Comparison of ENCODE assay signal across 8 cellular contexts in the genomic region with DNA sequence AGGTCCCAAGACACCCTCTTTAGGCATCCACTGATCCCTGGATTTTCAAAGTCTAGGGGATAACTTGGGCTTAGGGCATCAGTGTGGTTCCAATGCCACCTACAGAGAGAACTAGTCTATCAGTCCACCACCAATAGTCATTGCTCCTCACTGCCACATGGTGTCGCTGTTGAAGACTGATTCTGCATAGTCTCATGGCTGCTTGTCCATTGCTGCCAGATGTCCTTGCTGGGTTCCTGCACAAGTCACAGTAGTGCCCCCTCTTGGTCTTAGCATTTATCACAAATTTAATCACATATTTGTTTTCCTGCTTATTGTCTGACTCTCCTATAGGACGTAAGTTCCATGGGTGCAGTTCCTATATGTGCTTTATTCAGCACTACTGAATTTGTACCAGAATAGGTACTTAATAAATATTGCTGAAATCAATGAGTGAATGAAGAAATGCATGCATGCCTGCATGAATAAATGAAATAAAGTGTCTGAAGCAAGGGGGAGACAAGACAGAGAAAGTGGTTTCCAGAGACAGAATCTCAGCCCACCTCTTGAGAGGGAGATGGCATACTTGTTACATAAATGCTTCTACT. TPM values are rescaled to one million over a fixed set of nuclear protein-coding genes. Genes with fewer than 3 reads are reported as not detected.
DNase-seq lines count a peak whose midpoint lies in the region; ATAC-seq lines count a peak whose summit lies in the region.
"Had no signal": no experiment of that assay in that cellular context is flagged by ENCODE, and none has a peak within 500 bp of the region (broad histone marks: within the 10 kb centered on the region; RNA-seq: fewer than 3 reads in every experiment).

No MANE protein-coding gene starts in this region.

- peaks cover 7% of the 10 kb centered on the region for H3K27me3 Mint-ChIP-seq in T-helper 2 cell treated with Interferon-gamma antibody and Interleukin-4, amounts not matched to agents 5 μg/mL and 100 μg/mL, for 36 hours (ENCODE audit: low read depth)
- H3K27me3 Mint-ChIP-seq in natural killer cell treated with Interleukin-12 subunit alpha and Interleukin-12 subunit beta and Interleukin-15 and Interleukin-18, amount 100 ng/mL, for 72 hours, result peaks cover 13 to 15% of the 10 kb centered on the region in 2 donors

- no peaks in the 10 kb centered on the region for H3K4me1 Mint-ChIP-seq in T-helper 2 cell treated with Interferon-gamma antibody and Interleukin-4, amounts not matched to agents 5 μg/mL and 100 μg/mL, for 36 hours (ENCODE audit: low read depth)
- H3K4me1 Mint-ChIP-seq in natural killer cell treated with Interleukin-12 subunit alpha and Interleukin-12 subunit beta and Interleukin-15 and Interleukin-18, amount 100 ng/mL, for 72 hours (ENCODE audit: low read depth in 2 of 2), result no peaks in the 10 kb centered on the region

- peaks cover 1% of the 10 kb centered on the region for H3K36me3 Mint-ChIP-seq in T-helper 2 cell treated with Interferon-gamma antibody and Interleukin-4, amounts not matched to agents 5 μg/mL and 100 μg/mL, for 36 hours (ENCODE audit: low read depth)
- peaks cover 24% of the 10 kb centered on the region for H3K36me3 Mint-ChIP-seq in natural killer cell treated with Interleukin-12 subunit alpha and Interleukin-12 subunit beta and Interleukin-15 and Interleukin-18, amount 100 ng/mL, for 72 hours

- H3K27ac ChIP-seq in cingulate gyrus (ENCODE audit: low read depth, low read length), result peak overlapping the region; percentile 84

- no peak overlapping the region for H3K4me3 Mint-ChIP-seq in T-helper 2 cell treated with Interferon-gamma antibody and Interleukin-4, amounts not matched to agents 5 μg/mL and 100 μg/mL, for 36 hours
- no peak overlapping the region for H3K4me3 Mint-ChIP-seq in natural killer cell treated with Interleukin-12 subunit alpha and Interleukin-12 subunit beta and Interleukin-15 and Interleukin-18, amount 100 ng/mL, for 72 hours
- H3K4me3 Mint-ChIP-seq: dendritic cell treated with granulocyte-macrophage colony-stimulating factor and Interleukin-4, amounts not matched to agents 40 ng/mL and 50 ng/mL, for 4 days had no signal

- no peak overlapping the region for H3K27ac Mint-ChIP-seq in T-helper 2 cell treated with Interferon-gamma antibody and Interleukin-4, amounts not matched to agents 5 μg/mL and 100 μg/mL, for 36 hours
- H3K27ac Mint-ChIP-seq in natural killer cell treated with Interleukin-12 subunit alpha and Interleukin-12 subunit beta and Interleukin-15 and Interleukin-18, amount 100 ng/mL, for 72 hours, result no peak overlapping the region
- H3K27ac Mint-ChIP-seq: dendritic cell treated with granulocyte-macrophage colony-stimulating factor and Interleukin-4, amounts not matched to agents 40 ng/mL and 50 ng/mL, for 4 days had no signal

- ATAC-seq in natural killer cell treated with Interleukin-12 subunit alpha and Interleukin-12 subunit beta and Interleukin-15 and Interleukin-18, amount 100 ng/mL, for 72 hours, result peak; percentile 53 to 65
- no peak for ATAC-seq in HG03280 (IDR thresholded peaks at IDR 0.05; ENCODE audit: unreplicated experiment)

- H3K9me3 Mint-ChIP-seq in T-helper 2 cell treated with Interferon-gamma antibody and Interleukin-4, amounts not matched to agents 5 μg/mL and 100 μg/mL, for 36 hours, result peaks cover 23% of the 10 kb centered on the region
- H3K9me3 Mint-ChIP-seq in natural killer cell treated with Interleukin-12 subunit alpha and Interleukin-12 subunit beta and Interleukin-15 and Interleukin-18, amount 100 ng/mL, for 72 hours, result peaks cover 10% of the 10 kb centered on the region

- DNase-seq in GDM1 (lab: John Stamatoyannopoulos, UW) (peak; percentile 31), M059J (ENCODE audit: low read depth) (peak; percentile 54), anterior cingulate cortex (lab: John Stamatoyannopoulos, UW) (no peak)
- peak; percentile 16 for DNase-seq in T-helper 2 cell treated with Interferon-gamma antibody and Interleukin-4, amounts not matched to agents 5 μg/mL and 100 μg/mL, for 36 hours (ENCODE audit: low spot score)
- DNase-seq in natural killer cell treated with Interleukin-12 subunit alpha and Interleukin-12 subunit beta and Interleukin-15 and Interleukin-18, amount 100 ng/mL, for 72 hours (ENCODE audit: low spot score), result no peak

RNA-seq across cellular contexts. Expression of a gene that starts 45.9 kb away (rescaled TPM):
- total RNA-seq in M059J (2014; rRNA removed; shearing (Covaris generic)), result 183 and 230 TPM in 2 replicates
- total RNA-seq in natural killer cell treated with Interleukin-12 subunit alpha and Interleukin-12 subunit beta and Interleukin-15 and Interleukin-18, amount 100 ng/mL, for 72 hours, result 100 to 1,000 TPM; 158 to 162 TPM

Comparison
In these comparisons a context has a peak if more than half of its experiments do, and no peak if none do; other contexts are left out.
1. DNase-seq: peak in GDM1 (single experiment), M059J (single experiment) and T-helper 2 cell treated with Interferon-gamma antibody and Interleukin-4, amounts not matched to agents 5 μg/mL and 100 μg/mL, for 36 hours (single experiment); none in natural killer cell treated with Interleukin-12 subunit alpha and Interleukin-12 subunit beta and Interleukin-15 and Interleukin-18, amount 100 ng/mL, for 72 hours (single experiment) and anterior cingulate cortex (0 of 58).